In the genomic region with DNA sequence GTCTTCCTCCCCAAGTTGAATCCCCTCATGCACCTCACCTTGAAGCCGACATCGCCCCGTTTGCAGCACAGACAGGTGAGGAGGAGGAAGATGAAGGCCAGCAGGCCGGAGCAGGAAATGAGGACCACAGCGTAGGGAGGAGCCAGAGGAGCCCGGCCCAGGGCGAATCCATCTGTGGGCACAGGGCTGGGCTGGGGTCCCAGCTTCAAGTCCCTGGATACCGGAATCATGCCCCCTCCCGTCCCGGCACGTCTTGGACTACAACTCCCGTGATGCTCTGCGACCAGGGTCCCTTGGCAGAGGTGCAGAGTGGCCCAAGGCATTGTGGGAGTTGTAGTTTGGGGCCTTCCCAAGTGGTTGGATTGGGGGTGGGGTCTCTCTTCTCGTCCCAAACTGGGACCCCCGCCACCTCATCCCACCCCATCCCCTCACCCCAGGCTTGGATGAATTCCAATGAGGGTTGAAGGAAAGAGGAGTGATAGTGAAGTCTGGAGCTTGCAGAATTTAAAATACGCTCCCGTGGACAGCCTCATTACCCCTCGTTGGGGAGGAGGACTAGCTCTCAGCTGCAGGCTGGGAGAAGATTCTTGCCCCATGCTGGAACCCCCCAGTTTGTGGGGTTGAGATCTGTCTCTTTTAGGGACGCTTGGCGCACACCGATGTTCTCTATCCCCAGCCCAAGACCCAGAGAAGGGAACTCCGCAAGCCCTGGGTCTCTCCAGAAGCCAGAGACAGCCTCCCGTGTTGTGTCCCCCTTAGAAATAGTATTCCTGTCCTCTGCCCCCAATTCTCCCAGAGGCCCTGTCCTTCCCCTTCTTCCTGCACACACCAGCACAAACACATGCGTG, we compare ENCODE assay signal across 8 cellular contexts. TPM values are rescaled to one million over a fixed set of nuclear protein-coding genes. Genes with fewer than 3 reads are reported as not detected.
DNase-seq lines count a peak whose midpoint lies in the region; ATAC-seq and TF ChIP-seq lines count a peak whose summit lies in the region.

No MANE protein-coding gene starts in this region.

- intact Hi-C loops in activated B cell treated with CpG ODN at 0.5 μM for 24 hours (cut with micrococcal nuclease) = loop anchor here (5.0 to 10.0 kb wide), 4 partner anchors 118 to 324 kb away; partner anchors contain the start of genes CARD8, GRIN2D, HSD17B14 and IZUMO1

- no peaks in the 10 kb centered on the region for H3K36me3 Mint-ChIP-seq in activated B cell treated with CpG ODN at 0.5 μM for 24 hours (ENCODE audit: low read depth)

- peak; percentile 57 for DNase-seq in EL
- peak; percentile 26 for DNase-seq in NCI-H1092 (lab: John Stamatoyannopoulos, UW)
- peak; percentile 51 for DNase-seq in activated B cell treated with CpG ODN at 0.5 μM for 24 hours
- DNase-seq in cardiac fibroblast (ENCODE audit: low read depth in 2 of 2) = peak; percentile 50 to 57
- DNase-seq in iris pigment epithelial cell (ENCODE audit: low read depth) = peak; percentile 44
- DNase-seq in stimulated activated CD4-positive, alpha-beta T cell treated with anti-CD3 and anti-CD28 coated beads, Interleukin-15, amount 100 ng/mL, for 24 hours = peak; percentile 85

- peaks cover 17% of the 10 kb centered on the region for H3K4me1 Mint-ChIP-seq in activated B cell treated with CpG ODN at 0.5 μM for 24 hours

- H3K27me3 Mint-ChIP-seq in activated B cell treated with CpG ODN at 0.5 μM for 24 hours = peaks cover 2% of the 10 kb centered on the region

- POLR2A ChIA-PET in activated B cell treated with CpG ODN at 0.5 μM for 24 hours (lab: Charles Lee) = interaction anchor here (0.6 to 0.9 kb wide), 4 partner anchors 17 to 461 kb away, joined by 3 to 6 read pairs (median 3); partner anchors contain the start of genes RPL18 and SPHK2

- H3K9me3 Mint-ChIP-seq in activated B cell treated with CpG ODN at 0.5 μM for 24 hours = no peaks in the 10 kb centered on the region

- no peak for TF ChIP-seq CTCF in activated B cell treated with CpG ODN at 0.5 μM for 24 hours (IDR thresholded peaks at IDR 0.05)
- no peak for TF ChIP-seq CTCF in cardiac fibroblast (IDR thresholded peaks at IDR 0.05; ENCODE audit: low read depth, low read length)

- H3K4me3 Mint-ChIP-seq in activated B cell treated with CpG ODN at 0.5 μM for 24 hours = peak overlapping the region; percentile 71

- CTCF ChIA-PET in activated B cell treated with CpG ODN at 0.5 μM for 24 hours (lab: Charles Lee) = no interaction called here

- ATAC-seq in activated B cell treated with CpG ODN at 0.5 μM for 24 hours (ENCODE audit: low read depth) (peak; percentile 58), GM21723 (IDR thresholded peaks at IDR 0.05; ENCODE audit: unreplicated experiment) (no peak), GM19023 (IDR thresholded peaks at IDR 0.05; ENCODE audit: unreplicated experiment) (no peak)

- H3K27ac Mint-ChIP-seq in activated B cell treated with CpG ODN at 0.5 μM for 24 hours = peak overlapping the region; percentile 31

- no peak overlapping the region for H3K4me3 ChIP-seq in cardiac fibroblast (replicated peaks in 1 of 2; ENCODE audit: low read depth in 2 of 2, low read length in 2 of 2)

RNA-seq across cellular contexts. Expression of gene LMTK3, which starts 1.0 kb away (rescaled TPM):
- 0.60 and 0.66 TPM in 2 replicates for total RNA-seq in activated B cell treated with CpG ODN at 0.5 μM for 24 hours

RNA-seq across cellular contexts. Expression of gene SULT2B1, which starts 41.3 kb away (rescaled TPM):
- total RNA-seq in activated B cell treated with CpG ODN at 0.5 μM for 24 hours = not detected in 2 replicates

RNA-seq across cellular contexts. Expression of gene CYTH2, which starts 41.5 kb away (rescaled TPM):
- 35.6 and 40.5 TPM in 2 replicates for total RNA-seq in activated B cell treated with CpG ODN at 0.5 μM for 24 hours

RNA-seq across cellular contexts. Expression of gene KCNJ14, which starts 55.3 kb away (rescaled TPM):
- 1.7 and 2.2 TPM in 2 replicates for total RNA-seq in activated B cell treated with CpG ODN at 0.5 μM for 24 hours

Comparison
In these comparisons a context has a peak if more than half of its experiments do, and no peak if none do; other contexts are left out.
1. DNase-seq: peak in every context shown above with its lines; median percentile 85 in stimulated activated CD4-positive, alpha-beta T cell treated with anti-CD3 and anti-CD28 coated beads, Interleukin-15, amount 100 ng/mL, for 24 hours; 57 in EL; 54 in cardiac fibroblast; 51 in activated B cell treated with CpG ODN at 0.5 μM for 24 hours; 44 in iris pigment epithelial cell; 26 in NCI-H1092.